Comparison of ENCODE assay signal across 31 cellular contexts in the genomic region with DNA sequence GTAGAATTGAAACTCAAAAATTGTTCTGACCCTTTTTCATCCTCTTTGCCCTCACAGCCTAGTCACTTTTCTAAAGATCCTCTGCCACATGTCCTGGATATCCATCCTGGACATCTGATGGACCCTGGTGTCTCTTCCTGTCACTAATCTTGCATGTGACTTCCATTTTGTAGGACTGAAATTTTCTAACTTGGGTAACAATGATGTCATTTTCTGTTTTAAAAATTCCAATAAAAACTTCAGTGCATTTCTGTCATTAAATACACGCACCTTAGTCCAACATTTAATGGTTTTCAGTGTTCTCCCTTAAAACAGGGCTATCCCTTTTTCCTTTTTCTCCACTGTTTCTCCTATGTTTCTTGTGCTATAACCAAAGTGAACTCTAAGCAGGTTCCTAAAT.
"Had no signal": no experiment of that assay in that cellular context is flagged by ENCODE, and none has a peak within 500 bp of the region (broad histone marks: within the 10 kb centered on the region; RNA-seq: fewer than 3 reads in every experiment).

No MANE protein-coding gene starts in this region.

- H2AFZ ChIP-seq: parathyroid adenoma had no signal

- DNase-seq: naive thymus-derived CD8-positive, alpha-beta T cell; nephron progenitor cell; occipital lobe; ovary; posterior cingulate gyrus; psoas muscle; right cardiac atrium; spleen; stimulated activated CD4-positive, alpha-beta T cell treated with anti-CD3 and anti-CD28 coated beads, Interleukin-12 subunit alpha, Interleukin-12 subunit beta, amount 100 ng/mL, for 4 hours; stimulated activated CD4-positive, alpha-beta T cell treated with anti-CD3 and anti-CD28 coated beads, Interleukin-1b, Interleukin-23, amount 100 ng/mL, for 48 hours; stimulated activated CD4-positive, alpha-beta T cell treated with anti-CD3 and anti-CD28 coated beads, Interleukin-4, amount 100 ng/mL, for 1 hour; stimulated activated CD4-positive, alpha-beta T cell treated with anti-CD3 and anti-CD28 coated beads, Interleukin-4, amount 100 ng/mL, for 4 hours; stimulated activated CD8-positive, alpha-beta memory T cell treated with anti-CD3 and anti-CD28 coated beads, Interleukin-4, amount 100 ng/mL, for 48 hours; stimulated activated naive CD4-positive, alpha-beta T cell; stimulated activated naive CD8-positive, alpha-beta T cell treated with anti-CD3 and anti-CD28 coated beads, Interleukin-15, amount 100 ng/mL, for 72 hours; stimulated activated naive CD8-positive, alpha-beta T cell treated with anti-CD3 and anti-CD28 coated beads, Interleukin-15, Interleukin-2, amounts not matched to agents 100 U/mL and 50 U/mL, for 24 hours; substantia nigra; testis; tibial artery; transverse colon; upper lobe of left lung had no signal

- H3K79me2 ChIP-seq: parathyroid adenoma had no signal

- H3K4me1 Mint-ChIP-seq: naive thymus-derived CD8-positive, alpha-beta T cell; nephron progenitor cell; neural crest cell; stimulated activated memory B cell treated with anti-CD40 and anti-IgM and Interleukin-4, amounts not matched to agents 10 μg/mL and 1 μg/mL and 100 μg/mL, for 72 hours; stimulated activated naive CD8-positive, alpha-beta T cell treated with anti-CD3 and anti-CD28 coated beads, Interleukin-15, amount 100 ng/mL, for 72 hours had no signal

- H3K36me3 Mint-ChIP-seq: naive thymus-derived CD8-positive, alpha-beta T cell; natural killer cell treated with Interleukin-12 subunit alpha and Interleukin-12 subunit beta and Interleukin-15 and Interleukin-18, amount 100 ng/mL, for 72 hours; stimulated activated memory B cell treated with anti-CD40 and anti-IgM and Interleukin-4, amounts not matched to agents 10 μg/mL and 1 μg/mL and 100 μg/mL, for 72 hours had no signal

- H3K27ac Mint-ChIP-seq: naive thymus-derived CD8-positive, alpha-beta T cell; natural killer cell treated with Interleukin-12 subunit alpha and Interleukin-12 subunit beta and Interleukin-15 and Interleukin-18, amount 100 ng/mL, for 72 hours; nephron progenitor cell; progenitor cell of endocrine pancreas; stimulated activated memory B cell treated with anti-CD40 and anti-IgM and Interleukin-4, amounts not matched to agents 10 μg/mL and 1 μg/mL and 100 μg/mL, for 72 hours; stimulated activated naive CD8-positive, alpha-beta T cell treated with anti-CD3 and anti-CD28 coated beads, Interleukin-15, amount 100 ng/mL, for 72 hours had no signal

- H3K9me3 Mint-ChIP-seq: stimulated activated memory B cell treated with anti-CD40 and anti-IgM and Interleukin-4, amounts not matched to agents 10 μg/mL and 1 μg/mL and 100 μg/mL, for 72 hours had no signal

- H3K4me3 ChIP-seq: ovary, psoas muscle, skin epidermis, smooth muscle cell, spleen, suprapubic skin, testis, tibial artery, transverse colon, upper lobe of left lung, vagina had no signal

- H3K36me3 ChIP-seq: neutrophil, ovary, spleen, suprapubic skin, tibial artery, transverse colon, upper lobe of left lung, vagina had no signal

- H3K27ac ChIP-seq: neutrophil, ovary, parathyroid adenoma, psoas muscle, skin epidermis, spleen, suprapubic skin, testis, tibial artery, transverse colon, upper lobe of left lung, vagina had no signal

- H3K9me3 ChIP-seq: neutrophil, ovary, psoas muscle, suprapubic skin, testis, tibial artery, transverse colon, upper lobe of left lung, vagina had no signal

- H3K4me1 ChIP-seq: parathyroid adenoma, psoas muscle, spleen, suprapubic skin, testis, tibial artery, transverse colon, upper lobe of left lung, vagina had no signal

- H3K9ac ChIP-seq: parathyroid adenoma had no signal

- H3K4me3 Mint-ChIP-seq: naive thymus-derived CD8-positive, alpha-beta T cell; natural killer cell treated with Interleukin-12 subunit alpha and Interleukin-12 subunit beta and Interleukin-15 and Interleukin-18, amount 100 ng/mL, for 72 hours; nephron progenitor cell; neural crest cell; stimulated activated memory B cell treated with anti-CD40 and anti-IgM and Interleukin-4, amounts not matched to agents 10 μg/mL and 1 μg/mL and 100 μg/mL, for 72 hours; stimulated activated naive CD8-positive, alpha-beta T cell treated with anti-CD3 and anti-CD28 coated beads, Interleukin-15, amount 100 ng/mL, for 72 hours had no signal

- H3K27me3 Mint-ChIP-seq: naive thymus-derived CD8-positive, alpha-beta T cell; natural killer cell treated with Interleukin-12 subunit alpha and Interleukin-12 subunit beta and Interleukin-15 and Interleukin-18, amount 100 ng/mL, for 72 hours; progenitor cell of endocrine pancreas; stimulated activated memory B cell treated with anti-CD40 and anti-IgM and Interleukin-4, amounts not matched to agents 10 μg/mL and 1 μg/mL and 100 μg/mL, for 72 hours; stimulated activated naive CD8-positive, alpha-beta T cell treated with anti-CD3 and anti-CD28 coated beads, Interleukin-15, amount 100 ng/mL, for 72 hours had no signal

- H3K27me3 ChIP-seq: neutrophil, ovary, spleen, suprapubic skin, testis, tibial artery, transverse colon, upper lobe of left lung, vagina had no signal
